Comparison of ENCODE assay signal across 8 cellular contexts in the genomic region with DNA sequence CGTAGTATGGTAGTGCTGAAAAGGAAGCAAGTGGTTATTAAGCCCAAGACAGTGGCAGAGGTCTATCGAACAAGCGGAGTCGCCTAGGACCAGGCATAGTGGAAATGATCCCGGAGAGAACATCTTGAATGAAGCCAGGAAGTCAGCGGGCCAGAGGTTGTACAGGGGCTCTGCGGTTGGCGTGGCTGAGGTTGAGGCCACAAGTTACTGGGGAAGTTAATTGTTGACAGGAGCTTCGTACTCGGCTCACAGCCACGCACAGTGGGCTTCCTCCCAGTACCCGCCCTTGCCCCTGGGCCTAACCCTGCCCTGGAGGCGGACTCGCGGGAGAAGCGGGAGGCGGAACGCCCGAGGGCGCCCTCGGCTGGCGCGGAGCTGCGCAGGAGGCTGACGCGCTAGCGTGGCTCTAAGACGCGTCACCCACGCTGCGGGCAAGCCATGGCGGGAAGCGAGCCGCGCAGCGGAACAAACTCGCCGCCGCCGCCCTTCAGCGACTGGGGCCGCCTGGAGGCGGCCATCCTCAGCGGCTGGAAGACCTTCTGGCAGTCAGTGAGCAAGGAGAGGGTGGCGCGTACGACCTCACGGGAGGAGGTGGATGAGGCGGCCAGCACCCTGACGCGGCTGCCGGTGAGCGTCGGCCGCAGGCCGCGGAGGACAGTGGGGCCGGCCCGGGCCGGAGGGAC. TPM values are rescaled to one million over a fixed set of nuclear protein-coding genes. Genes with fewer than 3 reads are reported as not detected.
DNase-seq lines count a peak whose midpoint lies in the region; ATAC-seq, FAIRE-seq and TF ChIP-seq lines count a peak whose summit lies in the region.

A gene with protein sequence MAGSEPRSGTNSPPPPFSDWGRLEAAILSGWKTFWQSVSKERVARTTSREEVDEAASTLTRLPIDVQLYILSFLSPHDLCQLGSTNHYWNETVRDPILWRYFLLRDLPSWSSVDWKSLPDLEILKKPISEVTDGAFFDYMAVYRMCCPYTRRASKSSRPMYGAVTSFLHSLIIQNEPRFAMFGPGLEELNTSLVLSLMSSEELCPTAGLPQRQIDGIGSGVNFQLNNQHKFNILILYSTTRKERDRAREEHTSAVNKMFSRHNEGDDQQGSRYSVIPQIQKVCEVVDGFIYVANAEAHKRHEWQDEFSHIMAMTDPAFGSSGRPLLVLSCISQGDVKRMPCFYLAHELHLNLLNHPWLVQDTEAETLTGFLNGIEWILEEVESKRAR (plus strand): TSS at position 410 of the 683 bp plus-strand sequence. CDS start 29 bp downstream, at position 439.

- BruUV-seq in endothelial cell of umbilical vein (replicated peaks; lab: Mats Ljungman, UMichigan): no TSS peak

- no peak within 1 kb of the TSS; the same call in 1 of the 2 replicates for H3K27ac ChIP-seq in HUES6 (ENCODE audit: low read depth, low read length)
- peak within 1 kb of the TSS; percentile 84 for H3K27ac ChIP-seq in OCI-LY1 (ENCODE audit: low read depth, low read length, poor library complexity, severe bottlenecking)
- H3K27ac ChIP-seq in endothelial cell of umbilical vein (ENCODE audit: insufficient read depth, low read depth, low read length): peak within 1 kb of the TSS; percentile 92

- no peaks in the 10 kb centered on the region for H3K9me3 ChIP-seq in HUES6 (ENCODE audit: control insufficient read depth, insufficient read depth, low read depth, low read length)
- no peaks in the 10 kb centered on the region for H3K9me3 ChIP-seq in OCI-LY1 (ENCODE audit: low read length)
- H3K9me3 ChIP-seq in endothelial cell of umbilical vein (replicated peaks; ENCODE audit: control insufficient read depth, insufficient read depth, low read length): no peaks in the 10 kb centered on the region
- H3K9me3 ChIP-seq in mucosa of descending colon: no peaks in the 10 kb centered on the region

- H3K36me3 ChIP-seq in HUES6 (ENCODE audit: control insufficient read depth, insufficient read depth, low read length): peaks cover 5% of the 10 kb centered on the region
- peaks cover 17% of the 10 kb centered on the region for H3K36me3 ChIP-seq in OCI-LY1 (ENCODE audit: insufficient read depth, low read length)
- peaks cover 0 to 1% of the 10 kb centered on the region in 2 experiments for H3K36me3 ChIP-seq in endothelial cell of umbilical vein (ENCODE audit: control insufficient read depth in 2 of 2, extremely low read depth in 1 of 2, insufficient read depth in 2 of 2, low read length in 2 of 2)
- no peaks in the 10 kb centered on the region for H3K36me3 ChIP-seq in mucosa of descending colon (ENCODE audit: low read depth)

- no peaks in the 10 kb centered on the region for H3K9me2 ChIP-seq in OCI-LY1 (ENCODE audit: low read depth, low read length)

- H2AFZ ChIP-seq in OCI-LY1 (ENCODE audit: low read length): peak within 1 kb of the TSS; percentile 85
- peak within 1 kb of the TSS; percentile 83 for H2AFZ ChIP-seq in endothelial cell of umbilical vein (ENCODE audit: low read depth, low read length)

- H3K4me2 ChIP-seq in OCI-LY1 (ENCODE audit: low read length) (peak within 1 kb of the TSS; percentile 99), endothelial cell of umbilical vein (ENCODE audit: insufficient read depth, low read length) (peak within 1 kb of the TSS; percentile 81)

- H3K79me2 ChIP-seq in OCI-LY1 (ENCODE audit: insufficient read depth, low read length): no peaks in the 10 kb centered on the region
- no peaks in the 10 kb centered on the region for H3K79me2 ChIP-seq in endothelial cell of umbilical vein (ENCODE audit: control insufficient read depth, insufficient read depth, low read length)

- peak within 1 kb of the TSS; percentile 83 for H3K9ac ChIP-seq in HUES6 (ENCODE audit: low read length)
- H3K9ac ChIP-seq in OCI-LY1 (ENCODE audit: low read length): peak within 1 kb of the TSS; percentile 97
- H3K9ac ChIP-seq in endothelial cell of umbilical vein (replicated peaks; ENCODE audit: extremely low read depth, insufficient read depth, low read length): peak within 1 kb of the TSS; percentile 92

- dilution Hi-C loops in endothelial cell of umbilical vein (cut with MboI; ENCODE audit: extremely low pct_ligation_motif_present, low sequenced_read_pairs): no loop called here

- no peaks in the 10 kb centered on the region for H3K9me1 ChIP-seq in endothelial cell of umbilical vein (replicated peaks; ENCODE audit: control insufficient read depth, extremely low read depth, insufficient read depth, low read length)

- CTCF ChIA-PET in endothelial cell of umbilical vein (lab: Charles Lee): interaction anchor here (0.7 to 1.7 kb wide), 9 partner anchors 9 to 964 kb away, joined by 3 to 7 read pairs (median 3); partner anchors contain the start of genes GHR and RIMOC1

- peak; percentile 86 for TF ChIP-seq POLR2A in endothelial cell of umbilical vein (IDR thresholded peaks at IDR 0.05; ENCODE audit: low read depth, low read length)

- peaks cover 6% of the 10 kb centered on the region; the same call in 1 of the 2 replicates for H3K4me1 ChIP-seq in HUES6 (ENCODE audit: control insufficient read depth, insufficient read depth, low read length)
- H3K4me1 ChIP-seq in OCI-LY1 (ENCODE audit: insufficient read depth, low read length, severe bottlenecking): peaks cover 28% of the 10 kb centered on the region
- peaks cover 22% of the 10 kb centered on the region for H3K4me1 ChIP-seq in endothelial cell of umbilical vein (ENCODE audit: control insufficient read depth, extremely low read depth, insufficient read depth, low read length)
- H3K4me1 ChIP-seq in mucosa of descending colon (ENCODE audit: low read depth): no peaks in the 10 kb centered on the region

- H3F3A ChIP-seq in OCI-LY1 (ENCODE audit: insufficient read depth, low read length): no peaks in the 10 kb centered on the region

- no peaks in the 10 kb centered on the region for H4K20me1 ChIP-seq in OCI-LY1 (ENCODE audit: insufficient read depth, low read length)
- no peaks in the 10 kb centered on the region for H4K20me1 ChIP-seq in endothelial cell of umbilical vein (replicated peaks; ENCODE audit: control insufficient read depth, extremely low read depth, insufficient read depth, low read length)

- H3K27me3 ChIP-seq in HUES6 (ENCODE audit: control insufficient read depth, insufficient read depth, low read length) (no peaks in the 10 kb centered on the region), OCI-LY1 (ENCODE audit: insufficient read depth, low read length) (no peaks in the 10 kb centered on the region), endothelial cell of umbilical vein (ENCODE audit: control insufficient read depth in 2 of 2, insufficient read depth in 2 of 2, low read length in 2 of 2) (no peaks in the 10 kb centered on the region)

- peak; percentile 90 for ATAC-seq in GM21423 (IDR thresholded peaks at IDR 0.05; ENCODE audit: unreplicated experiment)
- ATAC-seq in mucosa of descending colon: peak; percentile 99

- POLR2A ChIA-PET in endothelial cell of umbilical vein (lab: Charles Lee): interaction anchor here (0.9 to 1.8 kb wide), 2 partner anchors 21 to 1141 kb away, joined by 3 to 4 read pairs; partner anchors contain the start of gene RIMOC1

- no peak for FAIRE-seq in D721Med (lab: Jason Lieb, UNC)
- no peak for FAIRE-seq in endothelial cell of umbilical vein (lab: Jason Lieb, UNC)

- DNase-seq in D721Med (ENCODE audit: insufficient read length, low spot score) (peak; percentile 29), endothelial cell of umbilical vein (ENCODE audit: low read depth, low spot score) (peak; percentile 88), mucosa of descending colon (peak; percentile 87 to 93 (median 92))
- DNase-seq in activated CD8-positive, alpha-beta memory T cell treated with anti-CD3 and anti-CD28 coated beads, Interleukin-2, amount 50 U/mL, for 48 hours: peak; percentile 92
- DNase-seq in stimulated activated CD8-positive, alpha-beta memory T cell treated with anti-CD3 and anti-CD28 coated beads, Interleukin-4, amount 100 ng/mL, for 4 hours (ENCODE audit: low read depth in 2 of 2, low spot score in 1 of 2): peak; percentile 49 to 72

- TF ChIP-seq CTCF in D721Med (IDR thresholded peaks at IDR 0.05; ENCODE audit: insufficient read depth, missing control alignments) (peak; percentile 36), OCI-LY1 (IDR thresholded peaks at IDR 0.05; ENCODE audit: low read length) (peak; percentile 69), endothelial cell of umbilical vein (IDR thresholded peaks at IDR 0.05; ENCODE audit: extremely low read depth in 1 of 2, insufficient read depth in 1 of 2, low read depth in 1 of 2, low read length in 2 of 2) (peak; percentile 50 to 74), mucosa of descending colon (IDR thresholded peaks at IDR 0.05) (peak; percentile 57)

- intact Hi-C loops in endothelial cell of umbilical vein (cut with micrococcal nuclease): loop anchor here (1.0 to 10.0 kb wide), 6 partner anchors 21 to 1560 kb away; partner anchors contain the start of genes OXCT1, RIMOC1, TMEM267 and ZNF131
- intact Hi-C loops in mucosa of descending colon (cut with DNase I, micrococcal nuclease): no loop called here

- H3K4me3 ChIP-seq in HUES6 (ENCODE audit: low read depth, low read length) (peak within 1 kb of the TSS; percentile 67), OCI-LY1 (ENCODE audit: low read depth, low read length, poor library complexity, severe bottlenecking) (peak within 1 kb of the TSS; percentile 93), endothelial cell of umbilical vein (replicated peaks in 1 of 3; ENCODE audit: insufficient read depth in 1 of 3, low read depth in 1 of 3, low read length in 3 of 3) (peak within 1 kb of the TSS; percentile 27 to 77 (median 66)), mucosa of descending colon (peak within 1 kb of the TSS; percentile 61)

TF ChIP-seq in endothelial cell of umbilical vein, 7 proteins besides CTCF, POLR2A, EP300 and RAD21:
- TF ChIP-seq GATA2 (IDR thresholded peaks at IDR 0.05; ENCODE audit: insufficient read depth, insufficient read length, low read depth, low read length): no peak
- TF ChIP-seq JUN (IDR thresholded peaks at IDR 0.05; ENCODE audit: borderline replicate concordance, insufficient read depth, insufficient read length, low read depth): no peak
- TF ChIP-seq MYC (IDR thresholded peaks at IDR 0.05; ENCODE audit: low read depth, low read length): peak; percentile 86
- peak; percentile 90 for TF ChIP-seq POLR2AphosphoS5 (IDR thresholded peaks at IDR 0.05; ENCODE audit: insufficient read depth, low read depth, low read length)

RNA-seq across cellular contexts. Expression of the gene that starts here (rescaled TPM):
- total RNA-seq in endothelial cell of umbilical vein (7.0 and 7.7 TPM in 2 replicates), mucosa of descending colon (10 to 100 TPM in 1 of 3 donors, 1 to 10 TPM in 2; 5.9 to 11.4 (median 9.6) TPM)
- polyA plus RNA-seq in endothelial cell of umbilical vein: 4.3 and 4.4 TPM in 2 replicates
- polyA plus RNA-seq in endothelial cell of umbilical vein (2011; cell fraction: cytosol; rRNA removed): 4.8 and 5.0 TPM in 2 replicates
- polyA plus RNA-seq in endothelial cell of umbilical vein (2011; cell fraction: nucleus; rRNA removed): 4.6 and 6.5 TPM in 2 replicates
- polyA plus RNA-seq in endothelial cell of umbilical vein (2012): 4.5 and 4.9 TPM in 2 replicates
- polyA minus RNA-seq in endothelial cell of umbilical vein: 3.8 and 8.4 TPM in 2 replicates
- polyA minus RNA-seq in endothelial cell of umbilical vein (2011; cell fraction: cytosol; rRNA and poly(A)+ RNA removed): 4.2 TPM
- 6.6 and 11.4 TPM in 2 replicates for polyA minus RNA-seq in endothelial cell of umbilical vein (2011; cell fraction: nucleus; rRNA and poly(A)+ RNA removed)

Comparison
In these comparisons a context has a peak if more than half of its experiments do, and no peak if none do; other contexts are left out.
1. DNase-seq: peak in every context shown above with its lines; median percentile 92 in activated CD8-positive, alpha-beta memory T cell treated with anti-CD3 and anti-CD28 coated beads, Interleukin-2, amount 50 U/mL, for 48 hours; 92 in mucosa of descending colon; 88 in endothelial cell of umbilical vein; 60 in stimulated activated CD8-positive, alpha-beta memory T cell treated with anti-CD3 and anti-CD28 coated beads, Interleukin-4, amount 100 ng/mL, for 4 hours; 29 in D721Med.